In genomic region chr11:117177534-117178209, GRCh38 we compare ENCODE assay signal across 8 cellular contexts. TPM values are rescaled to one million over a fixed set of nuclear protein-coding genes. Genes with fewer than 3 reads are reported as not detected.
DNase-seq lines count a peak whose midpoint lies in the region; ATAC-seq and TF ChIP-seq lines count a peak whose summit lies in the region.

No MANE protein-coding gene starts in this region.

- H3K4me1 Mint-ChIP-seq in H9: peaks cover 21 to 30% of the 10 kb centered on the region in 2 experiments
- peaks cover 32% of the 10 kb centered on the region for H3K4me1 Mint-ChIP-seq in activated CD8-positive, alpha-beta T cell treated with anti-CD3 and anti-CD28 coated beads for 36 hours (ENCODE audit: low read depth)

- H3K9ac ChIP-seq in H9 (ENCODE audit: extremely low read depth, insufficient read length, low read length): no peak overlapping the region
- H3K9ac ChIP-seq in skeletal muscle satellite cell (ENCODE audit: low read depth, low read length): peak overlapping the region; percentile 92

- no CpG with 5 or more reads among the region's 10 CpGs for WGBS in H9 (ENCODE audit: extremely low coverage, insufficient read length, low lambda C conversion rate)
- WGBS in gastroesophageal sphincter (ENCODE audit: low coverage in 1 of 2), 2 donors: 64 to 65% methylated on average over 5 to 9 of the region's 10 CpGs

- H4K91ac ChIP-seq in H9 (ENCODE audit: insufficient read length, low read depth, low read length): no peak overlapping the region

- H3K27ac Mint-ChIP-seq in H9: peak overlapping the region; percentile 96 to 97 (median 97); a peak in 6 of 7 replicates
- peak overlapping the region; percentile 77 for H3K27ac Mint-ChIP-seq in activated CD8-positive, alpha-beta T cell treated with anti-CD3 and anti-CD28 coated beads for 36 hours

- CTCF ChIA-PET in activated CD8-positive, alpha-beta T cell treated with anti-CD3 and anti-CD28 coated beads for 36 hours (lab: Charles Lee): interaction anchor here (1.0 to 8.8 kb wide), 4 partner anchors 16 to 386 kb away, joined by 3 to 125 read pairs (median 6); partner anchors contain the start of genes APOA5, PCSK7 and RNF214

- H2BK15ac ChIP-seq in H9 (ENCODE audit: low read depth, low read length): no peak overlapping the region

- peak overlapping the region; percentile 87 for H3K4me2 ChIP-seq in H9 (ENCODE audit: insufficient read depth, insufficient read length, low read length)
- peak overlapping the region; percentile 99 for H3K4me2 ChIP-seq in skeletal muscle satellite cell (ENCODE audit: low read length)

- TF ChIP-seq CTCF in H9 (conservative IDR thresholded peaks at IDR 0.05) (no peak), gastroesophageal sphincter (IDR thresholded peaks at IDR 0.05) (no peak)
- TF ChIP-seq CTCF in activated CD8-positive, alpha-beta T cell treated with anti-CD3 and anti-CD28 coated beads for 36 hours (IDR thresholded peaks at IDR 0.05): no peak

- POLR2A ChIA-PET in activated CD8-positive, alpha-beta T cell treated with anti-CD3 and anti-CD28 coated beads for 36 hours (lab: Charles Lee): interaction anchor here (1.2 to 4.3 kb wide), 5 partner anchors 18 to 53 kb away, joined by 3 to 29 read pairs (median 4); partner anchors contain the start of genes PAFAH1B2, PCSK7 and RNF214

- peak overlapping the region; percentile 90 to 97 for H3K4me3 Mint-ChIP-seq in H9
- peak overlapping the region; percentile 92 for H3K4me3 Mint-ChIP-seq in activated CD8-positive, alpha-beta T cell treated with anti-CD3 and anti-CD28 coated beads for 36 hours

- no peaks in the 10 kb centered on the region for H3K9me3 Mint-ChIP-seq in H9
- H3K9me3 Mint-ChIP-seq in activated CD8-positive, alpha-beta T cell treated with anti-CD3 and anti-CD28 coated beads for 36 hours: no peaks in the 10 kb centered on the region

- H3K9me3 ChIP-seq in H9 (ENCODE audit: control insufficient read depth, low read depth, low read length) (no peaks in the 10 kb centered on the region), gastroesophageal sphincter (no peaks in the 10 kb centered on the region), skeletal muscle satellite cell (replicated peaks; ENCODE audit: low read length) (no peaks in the 10 kb centered on the region)

- no peak for ATAC-seq in activated CD8-positive, alpha-beta T cell treated with anti-CD3 and anti-CD28 coated beads for 36 hours
- ATAC-seq in gastroesophageal sphincter: no peak
- no peak for ATAC-seq in activated CD4-positive, CD25-positive, alpha-beta regulatory T cell treated with anti-CD3 and anti-CD28 coated beads, Interleukin-2, amount 50 U/mL, for 24 hours
- ATAC-seq in GM21515 (IDR thresholded peaks at IDR 0.05; ENCODE audit: unreplicated experiment): no peak

- no peak for DNase-seq in H9
- no peak for DNase-seq in activated CD8-positive, alpha-beta T cell treated with anti-CD3 and anti-CD28 coated beads for 36 hours
- no peak for DNase-seq in NCI-H2171 (lab: John Stamatoyannopoulos, UW)
- DNase-seq in NOMO-1 treated with DMSO at 0.1 percent for 48 hours (lab: John Stamatoyannopoulos, UW; ENCODE audit: unreplicated experiment): no peak

- no peak overlapping the region for H2BK120ac ChIP-seq in H9 (ENCODE audit: low read depth, low read length, poor library complexity, severe bottlenecking)

- H3K27me3 ChIP-seq in H9 (ENCODE audit: insufficient read depth, low read length) (no peaks in the 10 kb centered on the region), gastroesophageal sphincter (no peaks in the 10 kb centered on the region), skeletal muscle satellite cell (ENCODE audit: control insufficient read depth, insufficient read depth, low read length) (no peaks in the 10 kb centered on the region)

- H3K23me2 ChIP-seq in H9 (ENCODE audit: insufficient read length, low read depth, low read length, poor library complexity, severe bottlenecking): peaks cover 14% of the 10 kb centered on the region

- H3K36me3 ChIP-seq in gastroesophageal sphincter (peaks cover 0 to 11% of the 10 kb centered on the region in 2 donors), skeletal muscle satellite cell (ENCODE audit: insufficient read depth, low read length) (peaks cover 11% of the 10 kb centered on the region)

- no peak overlapping the region for H4K8ac ChIP-seq in H9 (replicated peaks; ENCODE audit: insufficient read length, low read depth, low read length)

- H3K56ac ChIP-seq in H9 (ENCODE audit: insufficient read length, low read depth, low read length): no peak overlapping the region

- H2BK20ac ChIP-seq in H9 (ENCODE audit: low read depth, low read length, poor library complexity, severe bottlenecking): no peak overlapping the region

- H2BK12ac ChIP-seq in H9 (ENCODE audit: insufficient read length, low read depth, low read length): no peak overlapping the region

- H3K4me1 ChIP-seq in H9 (ENCODE audit: insufficient read depth, low read length) (peaks cover 6% of the 10 kb centered on the region; the same call in 1 of the 2 replicates), gastroesophageal sphincter (peaks cover 0 to 66% (median 25%) of the 10 kb centered on the region in 3 donors), skeletal muscle satellite cell (ENCODE audit: control insufficient read depth, insufficient read depth, low read length) (peaks cover 28% of the 10 kb centered on the region)

- H3K27ac ChIP-seq in H9 (ENCODE audit: insufficient read length, low read depth, low read length) (no peak overlapping the region), gastroesophageal sphincter (peak overlapping the region in 3 of 4 donors; percentile 96 to 98 (median 97))

- peak overlapping the region; percentile 66 for H3K18ac ChIP-seq in H9 (ENCODE audit: insufficient read length, low read depth, low read length)

- no peaks in the 10 kb centered on the region for H3K79me1 ChIP-seq in H9 (ENCODE audit: insufficient read depth, low read depth, low read length, poor library complexity, severe bottlenecking)

- peak overlapping the region; percentile 11 for H2AFZ ChIP-seq in H9 (ENCODE audit: low read length)

- no peaks in the 10 kb centered on the region for H4K20me1 ChIP-seq in H9 (ENCODE audit: control insufficient read depth, insufficient read depth, insufficient read length)

- TF ChIP-seq EP300 in gastroesophageal sphincter (IDR thresholded peaks at IDR 0.05): no peak

- H3K14ac ChIP-seq in H9 (ENCODE audit: insufficient read depth, low read length): peak overlapping the region; percentile 69; the same call in 1 of the 2 replicates

- no peak overlapping the region for H3K23ac ChIP-seq in H9 (ENCODE audit: insufficient read length, low read depth, low read length)

- H3T11ph ChIP-seq in H9 (ENCODE audit: low read length): no peak overlapping the region

- no peak for TF ChIP-seq POLR2A in gastroesophageal sphincter (IDR thresholded peaks at IDR 0.05)

- no peak overlapping the region for H3K4ac ChIP-seq in H9 (ENCODE audit: low read depth, low read length)

- peak overlapping the region; percentile 48 for H2BK5ac ChIP-seq in H9 (ENCODE audit: insufficient read length, low read length)

- peaks cover 4% of the 10 kb centered on the region; the same call in 1 of the 2 replicates for H3K27me3 Mint-ChIP-seq in H9 (ENCODE audit: low read depth)
- H3K27me3 Mint-ChIP-seq in activated CD8-positive, alpha-beta T cell treated with anti-CD3 and anti-CD28 coated beads for 36 hours: no peaks in the 10 kb centered on the region

- intact Hi-C loops in activated CD8-positive, alpha-beta T cell treated with anti-CD3 and anti-CD28 coated beads for 36 hours (cut with micrococcal nuclease): loop anchor here (5.0 kb wide), 1 partner anchor 55 kb away; the partner anchor contains the start of genes PCSK7 and RNF214

- H4K5ac ChIP-seq in H9 (ENCODE audit: insufficient read length, low read depth, low read length): no peak overlapping the region

- H3K4me3 ChIP-seq in gastroesophageal sphincter (peak overlapping the region in 1 of 2 donors; percentile 84), skeletal muscle satellite cell (ENCODE audit: low read length) (peak overlapping the region; percentile 87)

- H3K79me2 ChIP-seq in H9 (ENCODE audit: insufficient read depth, low read length): no peaks in the 10 kb centered on the region

- no peak overlapping the region for H2AK5ac ChIP-seq in H9 (ENCODE audit: insufficient read length, low read length)

- peaks cover 0 to 14% (median 9%) of the 10 kb centered on the region in 3 experiments; a peak in 4 of 7 replicates for H3K36me3 Mint-ChIP-seq in H9 (ENCODE audit: insufficient read depth in 1 of 3, low read depth in 3 of 3)
- H3K36me3 Mint-ChIP-seq in activated CD8-positive, alpha-beta T cell treated with anti-CD3 and anti-CD28 coated beads for 36 hours (ENCODE audit: low read depth): no peaks in the 10 kb centered on the region

RNA-seq across cellular contexts. Expression of gene SIDT2, which starts 0.9 kb away (rescaled TPM):
- total RNA-seq in H9 (2021) (18.3 and 20.9 TPM in 2 replicates), gastroesophageal sphincter (10 to 100 TPM; 15.3 to 50.1 (median 33.6) TPM)
- total RNA-seq in activated CD8-positive, alpha-beta T cell treated with anti-CD3 and anti-CD28 coated beads for 36 hours: 10 to 100 TPM; 16.6 to 17.3 TPM
- 7.4 and 9.2 TPM in 2 replicates for total RNA-seq in skeletal muscle satellite cell (2012; rRNA removed)

RNA-seq across cellular contexts. Expression of gene TAGLN, which starts 21.5 kb away (rescaled TPM):
- total RNA-seq in H9 (2021): 176 and 188 TPM in 2 replicates
- 1 to 10 TPM; 2.0 to 2.5 TPM for total RNA-seq in activated CD8-positive, alpha-beta T cell treated with anti-CD3 and anti-CD28 coated beads for 36 hours
- total RNA-seq in gastroesophageal sphincter: over 10,000 TPM; 10,394 to 14,194 (median 13,050) TPM
- total RNA-seq in skeletal muscle satellite cell (2012; rRNA removed): 22.3 and 325 TPM in 2 replicates

RNA-seq across cellular contexts. Expression of gene PAFAH1B2, which starts 33.6 kb away (rescaled TPM):
- total RNA-seq in H9 (2021) (158 and 161 TPM in 2 replicates), gastroesophageal sphincter (10 to 100 TPM; 50.3 to 82.3 (median 63.2) TPM)
- 10 to 100 TPM; 50.0 to 50.2 TPM for total RNA-seq in activated CD8-positive, alpha-beta T cell treated with anti-CD3 and anti-CD28 coated beads for 36 hours
- total RNA-seq in skeletal muscle satellite cell (2012; rRNA removed): 101 and 122 TPM in 2 replicates

RNA-seq across cellular contexts. Expression of gene PCSK7, which starts 54.2 kb away (rescaled TPM):
- total RNA-seq in H9 (2021): 50.7 and 53.9 TPM in 2 replicates
- total RNA-seq in activated CD8-positive, alpha-beta T cell treated with anti-CD3 and anti-CD28 coated beads for 36 hours: 100 to 1,000 TPM in 1 of 2 experiments, 10 to 100 TPM in 1; 98.8 to 107 TPM
- 10 to 100 TPM; 28.9 to 40.5 (median 35.3) TPM for total RNA-seq in gastroesophageal sphincter
- 48.7 and 52.6 TPM in 2 replicates for total RNA-seq in skeletal muscle satellite cell (2012; rRNA removed)

RNA-seq across cellular contexts. Expression of gene RNF214, which starts 54.8 kb away (rescaled TPM):
- total RNA-seq in H9 (2021) (25.4 and 26.0 TPM in 2 replicates), gastroesophageal sphincter (10 to 100 TPM; 14.8 to 21.2 (median 17.4) TPM)
- total RNA-seq in activated CD8-positive, alpha-beta T cell treated with anti-CD3 and anti-CD28 coated beads for 36 hours: 10 to 100 TPM; 14.7 to 18.3 TPM
- 6.6 and 7.4 TPM in 2 replicates for total RNA-seq in skeletal muscle satellite cell (2012; rRNA removed)

Comparison
In these comparisons a context has a peak if more than half of its experiments do, and no peak if none do; other contexts are left out.
1. RNA of gene TAGLN, which starts 21.5 kb away (total RNA-seq): 10,394 to 14,194 TPM in gastroesophageal sphincter; 176 to 188 TPM in H9 and 2.0 to 2.5 TPM in activated CD8-positive, alpha-beta T cell treated with anti-CD3 and anti-CD28 coated beads for 36 hours; every median in the first group is over 10 times any median in the second.